In the genomic region with DNA sequence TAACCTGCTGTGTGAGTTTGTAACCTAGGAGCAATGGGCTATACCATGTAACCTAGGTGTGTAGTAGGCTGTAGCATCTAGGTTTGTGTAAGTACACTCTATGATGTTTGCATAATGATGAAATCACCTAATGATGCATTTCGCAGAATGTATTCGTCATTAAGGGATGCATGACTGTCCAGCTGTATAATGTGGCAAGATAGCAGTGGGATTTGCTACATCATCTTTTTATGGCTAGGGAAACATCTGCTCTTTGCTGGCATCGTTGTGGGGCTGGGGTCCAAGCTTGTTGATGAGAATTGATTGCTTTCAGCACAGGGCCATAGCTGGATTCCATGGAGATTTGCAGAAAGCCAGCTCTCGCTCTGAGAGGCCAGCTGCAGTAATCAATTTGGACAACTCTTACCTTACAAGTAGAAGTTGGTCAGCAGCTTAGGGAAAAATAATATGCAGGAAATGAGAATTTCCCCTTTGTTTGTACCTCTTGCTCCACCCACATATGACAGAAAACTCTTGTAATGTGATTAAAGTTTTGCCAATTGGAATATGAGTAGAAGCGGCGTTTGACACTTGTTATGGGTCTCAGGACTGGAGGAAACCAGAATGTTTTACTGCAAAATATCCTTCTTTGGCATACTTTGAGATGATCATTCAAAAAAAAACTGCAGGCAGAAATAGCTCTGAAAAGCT, we compare ENCODE assay signal across 11 cellular contexts.
"Had no signal": no experiment of that assay in that cellular context is flagged by ENCODE, and none has a peak within 500 bp of the region (broad histone marks: within the 10 kb centered on the region; RNA-seq: fewer than 3 reads in every experiment).

No MANE protein-coding gene starts in this region.

- H3K36me3 ChIP-seq: sigmoid colon, upper lobe of left lung had no signal

- H3K27ac Mint-ChIP-seq: activated CD4-positive, alpha-beta memory T cell treated with anti-CD3 and anti-CD28 coated beads, Interleukin-2, amount 10 ng/mL, durations not matched to agents 7 days and 5 days; activated naive CD8-positive, alpha-beta T cell treated with anti-CD3 and anti-CD28 coated beads for 36 hours; stimulated activated naive CD8-positive, alpha-beta T cell treated with anti-CD3 and anti-CD28 coated beads, Interleukin-15, Interleukin-2, amounts not matched to agents 100 ng/mL and 50 ng/mL, for 24 hours had no signal

- H3K4me3 ChIP-seq: sigmoid colon, upper lobe of left lung had no signal

- H3K27me3 Mint-ChIP-seq: stimulated activated naive CD8-positive, alpha-beta T cell treated with anti-CD3 and anti-CD28 coated beads, Interleukin-15, Interleukin-2, amounts not matched to agents 100 ng/mL and 50 ng/mL, for 24 hours had no signal

- H3K9me3 Mint-ChIP-seq: activated CD4-positive, alpha-beta memory T cell treated with anti-CD3 and anti-CD28 coated beads, Interleukin-2, amount 10 ng/mL, durations not matched to agents 7 days and 5 days; activated naive CD8-positive, alpha-beta T cell treated with anti-CD3 and anti-CD28 coated beads for 36 hours; stimulated activated naive CD8-positive, alpha-beta T cell treated with anti-CD3 and anti-CD28 coated beads, Interleukin-15, Interleukin-2, amounts not matched to agents 100 ng/mL and 50 ng/mL, for 24 hours had no signal

- H3K36me3 Mint-ChIP-seq: activated naive CD8-positive, alpha-beta T cell treated with anti-CD3 and anti-CD28 coated beads for 36 hours had no signal

- H3K4me3 Mint-ChIP-seq: activated CD4-positive, alpha-beta memory T cell treated with anti-CD3 and anti-CD28 coated beads, Interleukin-2, amount 10 ng/mL, durations not matched to agents 7 days and 5 days; activated naive CD8-positive, alpha-beta T cell treated with anti-CD3 and anti-CD28 coated beads for 36 hours; stimulated activated naive CD8-positive, alpha-beta T cell treated with anti-CD3 and anti-CD28 coated beads, Interleukin-15, Interleukin-2, amounts not matched to agents 100 ng/mL and 50 ng/mL, for 24 hours had no signal

- DNase-seq: activated CD4-positive, alpha-beta memory T cell treated with anti-CD3 and anti-CD28 coated beads, Interleukin-2, amount 10 ng/mL, durations not matched to agents 7 days and 5 days; activated gamma-delta T cell; activated naive CD8-positive, alpha-beta T cell treated with anti-CD3 and anti-CD28 coated beads for 36 hours; activated T-cell treated with anti-CD3 and anti-CD28 coated beads, Interleukin-2, amount 50 U/mL, for 48 hours; anterior cingulate cortex; sigmoid colon; stimulated activated CD4-positive, alpha-beta T cell treated with anti-CD3 and anti-CD28 coated beads, Interleukin-2, amount 100 ng/mL, for 48 hours; T-helper 2 cell; upper lobe of left lung had no signal

- H3K27ac ChIP-seq: sigmoid colon, upper lobe of left lung had no signal

- H3K4me1 Mint-ChIP-seq: activated CD4-positive, alpha-beta memory T cell treated with anti-CD3 and anti-CD28 coated beads, Interleukin-2, amount 10 ng/mL, durations not matched to agents 7 days and 5 days; activated naive CD8-positive, alpha-beta T cell treated with anti-CD3 and anti-CD28 coated beads for 36 hours had no signal

- H3K27me3 ChIP-seq: sigmoid colon, upper lobe of left lung had no signal

- H3K4me1 ChIP-seq: sigmoid colon, upper lobe of left lung had no signal

- H3K9me3 ChIP-seq: sigmoid colon, upper lobe of left lung had no signal

- ATAC-seq: left lobe of liver had no signal
